ENCODE assay signal across 17 cellular contexts in the genomic region with DNA sequence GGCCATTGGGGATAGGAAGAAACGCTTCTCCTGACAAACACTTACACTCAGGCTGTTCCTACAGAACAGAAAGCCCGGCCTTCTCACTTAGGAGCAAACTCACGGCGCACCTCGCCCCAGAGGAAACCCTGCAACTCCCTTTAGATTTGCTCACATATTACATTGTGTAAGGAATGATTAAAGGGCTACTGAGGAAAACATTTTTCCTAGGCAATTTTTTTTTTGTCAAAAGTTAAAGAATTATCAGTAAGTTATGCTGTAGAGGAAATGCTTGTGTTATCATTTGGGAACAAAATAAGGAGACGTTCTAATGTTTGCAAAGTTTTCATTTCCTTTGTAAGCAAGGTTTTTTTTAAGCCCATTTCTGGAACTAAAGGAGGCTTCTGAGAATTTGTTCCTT.
DNase-seq lines count a peak whose midpoint lies in the region; ATAC-seq and TF ChIP-seq lines count a peak whose summit lies in the region.
"Had no signal": no experiment of that assay in that cellular context is flagged by ENCODE, and none has a peak within 500 bp of the region (broad histone marks: within the 10 kb centered on the region; RNA-seq: fewer than 3 reads in every experiment).

No MANE protein-coding gene starts in this region.

- intact Hi-C loops in right cardiac atrium (cut with DNase I), result no loop called here
- intact Hi-C loops in left ventricle myocardium superior (cut with micrococcal nuclease), result no loop called here

- no peak for TF ChIP-seq CTCF in fibroblast of pulmonary artery (IDR thresholded peaks at IDR 0.05; ENCODE audit: low read length, missing control alignments)
- TF ChIP-seq CTCF in tibial nerve (IDR thresholded peaks at IDR 0.05), result no peak

- no peak for TF ChIP-seq POLR2A in tibial nerve (IDR thresholded peaks at IDR 0.05)

- CTCF ChIA-PET in activated CD4-positive, alpha-beta memory T cell treated with anti-CD3 and anti-CD28 coated beads, Interleukin-2, amount 10 ng/mL, durations not matched to agents 7 days and 5 days (lab: Charles Lee), result no interaction called here

- H3K27ac ChIP-seq in right cardiac atrium (ENCODE audit: low read length) (no peak overlapping the region), angular gyrus (ENCODE audit: low read depth, low read length) (peak overlapping the region; percentile 2), tibial nerve (peak overlapping the region in 3 of 4 donors; percentile 71 to 86 (median 84))

- DNase-seq in right cardiac atrium, result peak in 1 of 3 donors; percentile 51
- DNase-seq in left ventricle myocardium superior, result no peak
- DNase-seq in fibroblast of pulmonary artery (ENCODE audit: low read depth), result peak; percentile 60
- DNase-seq in tibial nerve (ENCODE audit: low spot score in 2 of 2), result no peak
- DNase-seq in activated CD4-positive, alpha-beta memory T cell treated with anti-CD3 and anti-CD28 coated beads, Interleukin-2, amount 10 ng/mL, durations not matched to agents 7 days and 5 days, result no peak
- DNase-seq in DMS153 treated with DMSO at 0.1 percent for 48 hours (lab: John Stamatoyannopoulos, UW; ENCODE audit: unreplicated experiment), result no peak
- DNase-seq: 8988T; Calu3; CD8-positive, alpha-beta T cell; DMS53; DND-41; EL; H9 had no signal

- peaks cover 71% of the 10 kb centered on the region for H3K36me3 Mint-ChIP-seq in activated CD4-positive, alpha-beta memory T cell treated with anti-CD3 and anti-CD28 coated beads, Interleukin-2, amount 10 ng/mL, durations not matched to agents 7 days and 5 days (ENCODE audit: low read depth)

- POLR2A ChIA-PET in activated CD4-positive, alpha-beta memory T cell treated with anti-CD3 and anti-CD28 coated beads, Interleukin-2, amount 10 ng/mL, durations not matched to agents 7 days and 5 days (lab: Charles Lee), result no interaction called here

- peaks cover 4% of the 10 kb centered on the region for H3K4me1 ChIP-seq in right cardiac atrium (ENCODE audit: control insufficient read depth, insufficient read depth, low read length)
- peaks cover 0 to 39% (median 0%) of the 10 kb centered on the region in 4 donors for H3K4me1 ChIP-seq in tibial nerve
- H3K4me1 ChIP-seq: BLaER1 had no signal

- no peaks in the 10 kb centered on the region for H3K9me3 Mint-ChIP-seq in activated CD4-positive, alpha-beta memory T cell treated with anti-CD3 and anti-CD28 coated beads, Interleukin-2, amount 10 ng/mL, durations not matched to agents 7 days and 5 days
- H3K9me3 Mint-ChIP-seq: H9 had no signal

- H3K27me3 ChIP-seq in right cardiac atrium (ENCODE audit: control insufficient read depth, insufficient read depth) (no peaks in the 10 kb centered on the region), tibial nerve (no peaks in the 10 kb centered on the region)
- H3K27me3 ChIP-seq: BLaER1 had no signal

- no peak overlapping the region for H3K27ac Mint-ChIP-seq in activated CD4-positive, alpha-beta memory T cell treated with anti-CD3 and anti-CD28 coated beads, Interleukin-2, amount 10 ng/mL, durations not matched to agents 7 days and 5 days
- H3K27ac Mint-ChIP-seq: CD8-positive, alpha-beta T cell; H9 had no signal

- peaks cover 13% of the 10 kb centered on the region for H3K4me1 Mint-ChIP-seq in activated CD4-positive, alpha-beta memory T cell treated with anti-CD3 and anti-CD28 coated beads, Interleukin-2, amount 10 ng/mL, durations not matched to agents 7 days and 5 days
- H3K4me1 Mint-ChIP-seq: CD14-positive monocyte, H9 had no signal

- peak; percentile 24 to 25 for ATAC-seq in right cardiac atrium
- no peak for ATAC-seq in left ventricle myocardium superior
- ATAC-seq: CD8-positive, alpha-beta T cell; GM12878 had no signal

- no peak for TF ChIP-seq EP300 in tibial nerve (IDR thresholded peaks at IDR 0.05)

- H3K4me3 ChIP-seq in right cardiac atrium (ENCODE audit: low read length) (no peak overlapping the region), fibroblast of pulmonary artery (replicated peaks; ENCODE audit: low read depth, low read length) (no peak overlapping the region), tibial nerve (no peak overlapping the region)
- H3K4me3 ChIP-seq: BLaER1, GM12878 had no signal

- 62% methylated on average over 6 of the region's 6 CpGs for WGBS in right cardiac atrium
- 87% methylated on average over 6 of the region's 6 CpGs for WGBS in tibial nerve, 2 donors

- peaks cover 2 to 85% (median 7%) of the 10 kb centered on the region in 3 donors for H3K36me3 ChIP-seq in tibial nerve

- H3K9me3 ChIP-seq in right cardiac atrium (ENCODE audit: control insufficient read depth, low read length) (no peaks in the 10 kb centered on the region), tibial nerve (no peaks in the 10 kb centered on the region)
- H3K9me3 ChIP-seq: BLaER1 had no signal

- no peaks in the 10 kb centered on the region for H3K27me3 Mint-ChIP-seq in activated CD4-positive, alpha-beta memory T cell treated with anti-CD3 and anti-CD28 coated beads, Interleukin-2, amount 10 ng/mL, durations not matched to agents 7 days and 5 days

- no peak overlapping the region for H3K4me3 Mint-ChIP-seq in activated CD4-positive, alpha-beta memory T cell treated with anti-CD3 and anti-CD28 coated beads, Interleukin-2, amount 10 ng/mL, durations not matched to agents 7 days and 5 days
- H3K4me3 Mint-ChIP-seq: CD14-positive monocyte; CD8-positive, alpha-beta T cell; H9 had no signal
